ENCODE assay signal across 11 cellular contexts in the genomic region with DNA sequence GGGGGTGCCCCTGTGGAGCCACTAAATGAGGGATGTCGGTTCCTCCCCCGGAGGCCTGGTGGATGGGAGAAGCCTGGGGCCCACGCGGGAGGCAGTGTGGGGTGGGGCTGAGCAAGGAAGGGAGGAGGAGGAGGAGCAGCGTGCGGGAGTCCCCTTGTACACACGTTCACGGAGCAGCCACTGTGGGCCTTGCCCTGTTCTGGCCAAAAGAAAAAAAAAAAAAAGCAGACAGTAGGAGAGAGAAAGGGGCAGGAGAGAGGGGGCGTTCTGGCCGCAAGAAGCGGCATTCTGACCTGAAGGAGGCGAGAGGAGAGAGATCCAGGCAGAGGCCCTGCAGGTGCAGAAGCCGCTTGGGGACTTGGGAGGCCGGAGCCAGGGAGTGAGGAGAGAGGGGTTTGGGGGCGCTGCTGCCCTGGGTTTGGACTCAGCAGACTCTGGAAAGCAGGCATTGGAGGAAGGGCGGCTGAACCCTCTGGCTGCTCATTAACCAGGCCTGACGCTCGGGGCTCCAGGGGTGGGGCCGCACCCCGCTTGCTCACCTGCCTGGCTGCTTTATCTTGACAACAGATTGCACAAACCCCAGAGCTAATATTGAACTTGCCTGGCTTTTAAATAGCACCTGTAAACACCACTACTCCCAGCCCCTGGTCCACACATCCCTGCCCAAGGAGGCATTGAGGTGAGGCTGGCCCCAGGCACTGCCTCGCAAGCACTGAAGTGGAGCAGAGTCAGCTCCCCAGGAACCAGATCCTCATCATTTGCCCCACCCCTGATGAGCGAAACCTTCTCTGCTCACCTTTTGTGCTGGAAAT.
A peak's percentile ranks its signal among the peaks of the same experiment; 100 is the strongest.
DNase-seq lines count a peak whose midpoint lies in the region; ATAC-seq and TF ChIP-seq lines count a peak whose summit lies in the region.
"Had no signal": no experiment of that assay in that cellular context is flagged by ENCODE, and none has a peak within 500 bp of the region (broad histone marks: within the 10 kb centered on the region; RNA-seq: fewer than 3 reads in every experiment).

No MANE protein-coding gene starts in this region.

- H3K23ac ChIP-seq in H9 (ENCODE audit: insufficient read length, low read depth, low read length) = no peak overlapping the region

- no peaks in the 10 kb centered on the region for H4K20me1 ChIP-seq in H9 (ENCODE audit: control insufficient read depth, insufficient read depth, insufficient read length)

- no peaks in the 10 kb centered on the region for H3K36me3 ChIP-seq in liver (ENCODE audit: control insufficient read depth in 4 of 4, insufficient read depth in 3 of 4, low read depth in 1 of 4, low read length in 3 of 4)
- no peaks in the 10 kb centered on the region for H3K36me3 ChIP-seq in suprapubic skin

- H3K23me2 ChIP-seq in H9 (ENCODE audit: insufficient read length, low read depth, low read length, poor library complexity, severe bottlenecking) = no peaks in the 10 kb centered on the region

- H3K4me3 ChIP-seq in liver (ENCODE audit: low read depth in 1 of 3, low read length in 3 of 3) (peak overlapping the region in 1 of 3 donors; percentile 3), suprapubic skin (no peak overlapping the region)
- H3K4me3 ChIP-seq: psoas muscle had no signal

- TF ChIP-seq POLR2A in suprapubic skin (IDR thresholded peaks at IDR 0.05) = no peak

- H3K79me1 ChIP-seq in H9 (ENCODE audit: insufficient read depth, low read depth, low read length, poor library complexity, severe bottlenecking) = no peaks in the 10 kb centered on the region

- no peak overlapping the region for H2BK120ac ChIP-seq in H9 (ENCODE audit: low read depth, low read length, poor library complexity, severe bottlenecking)

- H3K27ac Mint-ChIP-seq in CD14-positive monocyte (no peak overlapping the region), H9 (peak overlapping the region in 1 of 3 experiments; percentile 7; a peak in 1 of 7 replicates)
- peak overlapping the region; percentile 44 for H3K27ac Mint-ChIP-seq in activated T-helper 1 cell treated with anti-CD3 and anti-CD28 coated beads, Interleukin-12 subunit alpha, Interleukin-12 subunit beta, Interleukin-2, Interleukin-4 antibody, amounts not matched to agents 30 ng/mL and 10 ng/mL and 1 ng/mL, durations not matched to agents 14 hours and 24 hours and 36 hours

- no peak overlapping the region for H3K4ac ChIP-seq in H9 (ENCODE audit: low read depth, low read length)

- no peak overlapping the region for H4K5ac ChIP-seq in H9 (ENCODE audit: insufficient read length, low read depth, low read length)

- no peak for TF ChIP-seq EP300 in suprapubic skin (IDR thresholded peaks at IDR 0.05)

- TF ChIP-seq CTCF in CD14-positive monocyte (IDR thresholded peaks at IDR 0.05) (no peak), H9 (conservative IDR thresholded peaks at IDR 0.05) (peak; percentile 28; the same call in 2 of the 3 replicates), liver (IDR thresholded peaks at IDR 0.05; ENCODE audit: low read depth, low read length, missing input control) (no peak), suprapubic skin (IDR thresholded peaks at IDR 0.05) (no peak)

- H3K14ac ChIP-seq in H9 (ENCODE audit: insufficient read depth, low read length) = no peak overlapping the region

- peak; percentile 71 to 79 for TF ChIP-seq RAD21 in liver (IDR thresholded peaks at IDR 0.05)

- H3T11ph ChIP-seq in H9 (ENCODE audit: low read length) = no peak overlapping the region

- H3K79me2 ChIP-seq in H9 (ENCODE audit: insufficient read depth, low read length) = no peaks in the 10 kb centered on the region

- ATAC-seq in GM21717 (IDR thresholded peaks at IDR 0.05; ENCODE audit: unreplicated experiment) (no peak), HG02571 (IDR thresholded peaks at IDR 0.05; ENCODE audit: unreplicated experiment) (no peak)
- ATAC-seq: psoas muscle had no signal

- H3K56ac ChIP-seq in H9 (ENCODE audit: insufficient read length, low read depth, low read length) = no peak overlapping the region

- peaks cover 2% of the 10 kb centered on the region for H3K4me1 Mint-ChIP-seq in CD14-positive monocyte
- H3K4me1 Mint-ChIP-seq in H9 = peaks cover 28 to 33% of the 10 kb centered on the region in 2 experiments
- no peaks in the 10 kb centered on the region for H3K4me1 Mint-ChIP-seq in activated T-helper 1 cell treated with anti-CD3 and anti-CD28 coated beads, Interleukin-12 subunit alpha, Interleukin-12 subunit beta, Interleukin-2, Interleukin-4 antibody, amounts not matched to agents 30 ng/mL and 10 ng/mL and 1 ng/mL, durations not matched to agents 14 hours and 24 hours and 36 hours (ENCODE audit: low read depth)

- CTCF ChIA-PET in HEK293T (lab: Yijun Ruan, JAX) = interaction anchor here (1.0 kb wide), 1 partner anchor 185 kb away, joined by 3 read pairs; no protein-coding TSS in a partner anchor

- POLR2A ChIA-PET in HEK293T (lab: Yijun Ruan, JAX) = no interaction called here

- H2BK12ac ChIP-seq in H9 (ENCODE audit: insufficient read length, low read depth, low read length) = no peak overlapping the region

- intact Hi-C loops in CD14-positive monocyte (cut with micrococcal nuclease) = loop anchor here in 1 of 2 donors (5.0 kb wide), 1 partner anchor 140 kb away; no protein-coding TSS in a partner anchor
- intact Hi-C loops in activated T-helper 1 cell treated with anti-CD3 and anti-CD28 coated beads, Interleukin-12 subunit alpha, Interleukin-12 subunit beta, Interleukin-2, Interleukin-4 antibody, amounts not matched to agents 30 ng/mL and 10 ng/mL and 1 ng/mL, durations not matched to agents 14 hours and 24 hours and 36 hours (cut with micrococcal nuclease) = no loop called here

- no peaks in the 10 kb centered on the region for H3K4me1 ChIP-seq in H9 (ENCODE audit: insufficient read depth, low read length)
- H3K4me1 ChIP-seq in liver (ENCODE audit: control insufficient read depth in 4 of 4, insufficient read depth in 4 of 4, low read length in 3 of 4) = peaks cover 9 to 25% (median 21%) of the 10 kb centered on the region in 4 donors
- peaks cover 26% of the 10 kb centered on the region for H3K4me1 ChIP-seq in suprapubic skin
- H3K4me1 ChIP-seq: psoas muscle had no signal

- no peak overlapping the region for H3K18ac ChIP-seq in H9 (ENCODE audit: insufficient read length, low read depth, low read length)

- no peaks in the 10 kb centered on the region for H3K9me3 ChIP-seq in H9 (ENCODE audit: control insufficient read depth, low read depth, low read length)
- H3K9me3 ChIP-seq in liver (ENCODE audit: control insufficient read depth in 4 of 4, low read length in 3 of 4) = no peaks in the 10 kb centered on the region
- H3K9me3 ChIP-seq in suprapubic skin = no peaks in the 10 kb centered on the region
- H3K9me3 ChIP-seq: psoas muscle had no signal

- no peak overlapping the region for H4K8ac ChIP-seq in H9 (replicated peaks; ENCODE audit: insufficient read length, low read depth, low read length)

- DNase-seq in CD14-positive monocyte (ENCODE audit: low spot score) (peak; percentile 28), H9 (no peak), HEK293T (ENCODE audit: extremely low spot score) (no peak), suprapubic skin (ENCODE audit: low spot score in 2 of 2) (no peak)
- no peak for DNase-seq in activated T-helper 1 cell treated with anti-CD3 and anti-CD28 coated beads, Interleukin-12 subunit alpha, Interleukin-12 subunit beta, Interleukin-2, Interleukin-4 antibody, amounts not matched to agents 30 ng/mL and 10 ng/mL and 1 ng/mL, durations not matched to agents 14 hours and 24 hours and 36 hours (ENCODE audit: low spot score)
- DNase-seq: activated CD4-positive, alpha-beta T cell treated with anti-CD3 and anti-CD28 coated beads for 1 hour; NCI-H446 had no signal

- peaks cover 8 to 22% (median 12%) of the 10 kb centered on the region in 3 donors for H3K27me3 Mint-ChIP-seq in CD14-positive monocyte (ENCODE audit: low read depth in 3 of 3)
- H3K27me3 Mint-ChIP-seq in H9 (ENCODE audit: low read depth) = peaks cover 5% of the 10 kb centered on the region; the same call in 1 of the 2 replicates
- peaks cover 3% of the 10 kb centered on the region for H3K27me3 Mint-ChIP-seq in activated T-helper 1 cell treated with anti-CD3 and anti-CD28 coated beads, Interleukin-12 subunit alpha, Interleukin-12 subunit beta, Interleukin-2, Interleukin-4 antibody, amounts not matched to agents 30 ng/mL and 10 ng/mL and 1 ng/mL, durations not matched to agents 14 hours and 24 hours and 36 hours (ENCODE audit: insufficient read depth)

- H3K9me3 Mint-ChIP-seq in CD14-positive monocyte (peaks cover 0 to 2% (median 0%) of the 10 kb centered on the region in 7 donors), H9 (peaks cover 0 to 7% of the 10 kb centered on the region in 2 experiments; a peak in 2 of 5 replicates)
- no peaks in the 10 kb centered on the region for H3K9me3 Mint-ChIP-seq in activated T-helper 1 cell treated with anti-CD3 and anti-CD28 coated beads, Interleukin-12 subunit alpha, Interleukin-12 subunit beta, Interleukin-2, Interleukin-4 antibody, amounts not matched to agents 30 ng/mL and 10 ng/mL and 1 ng/mL, durations not matched to agents 14 hours and 24 hours and 36 hours

- no CpG with 5 or more reads among the region's 22 CpGs for WGBS in H9 (ENCODE audit: extremely low coverage, insufficient read length, low lambda C conversion rate)
- WGBS in liver = 32% methylated on average over 22 of the region's 22 CpGs
- 46% methylated on average over 22 of the region's 22 CpGs for WGBS in suprapubic skin

- H3K4me3 Mint-ChIP-seq in CD14-positive monocyte = peak overlapping the region in 1 of 2 donors; percentile 55
- no peak overlapping the region for H3K4me3 Mint-ChIP-seq in H9
- no peak overlapping the region for H3K4me3 Mint-ChIP-seq in activated T-helper 1 cell treated with anti-CD3 and anti-CD28 coated beads, Interleukin-12 subunit alpha, Interleukin-12 subunit beta, Interleukin-2, Interleukin-4 antibody, amounts not matched to agents 30 ng/mL and 10 ng/mL and 1 ng/mL, durations not matched to agents 14 hours and 24 hours and 36 hours

- H2AFZ ChIP-seq in H9 (ENCODE audit: low read length) = no peak overlapping the region

- H3K27ac ChIP-seq in H9 (ENCODE audit: insufficient read length, low read depth, low read length) (no peak overlapping the region), liver (ENCODE audit: low read depth in 1 of 2, low read length in 2 of 2) (peak overlapping the region; percentile 51 to 53), suprapubic skin (no peak overlapping the region)
- H3K27ac ChIP-seq: psoas muscle had no signal

- H3K9ac ChIP-seq in H9 (ENCODE audit: extremely low read depth, insufficient read length, low read length) = no peak overlapping the region
- no peak overlapping the region for H3K9ac ChIP-seq in liver (ENCODE audit: low read depth in 1 of 2, low read length in 2 of 2)

- H2BK5ac ChIP-seq in H9 (ENCODE audit: insufficient read length, low read length) = no peak overlapping the region

- no peak overlapping the region for H3K4me2 ChIP-seq in H9 (ENCODE audit: insufficient read depth, insufficient read length, low read length)

- H3K27me3 ChIP-seq in H9 (ENCODE audit: insufficient read depth, low read length) = no peaks in the 10 kb centered on the region
- H3K27me3 ChIP-seq in liver (ENCODE audit: control insufficient read depth in 4 of 4, insufficient read depth in 4 of 4, low read length in 3 of 4) = no peaks in the 10 kb centered on the region
- no peaks in the 10 kb centered on the region for H3K27me3 ChIP-seq in suprapubic skin

- no peak overlapping the region for H4K91ac ChIP-seq in H9 (ENCODE audit: insufficient read length, low read depth, low read length)

- H3K36me3 Mint-ChIP-seq in CD14-positive monocyte (no peaks in the 10 kb centered on the region), H9 (ENCODE audit: insufficient read depth in 1 of 3, low read depth in 3 of 3) (no peaks in the 10 kb centered on the region)
- H3K36me3 Mint-ChIP-seq in activated T-helper 1 cell treated with anti-CD3 and anti-CD28 coated beads, Interleukin-12 subunit alpha, Interleukin-12 subunit beta, Interleukin-2, Interleukin-4 antibody, amounts not matched to agents 30 ng/mL and 10 ng/mL and 1 ng/mL, durations not matched to agents 14 hours and 24 hours and 36 hours (ENCODE audit: low read depth) = no peaks in the 10 kb centered on the region

- no peak overlapping the region for H2AK5ac ChIP-seq in H9 (ENCODE audit: insufficient read length, low read length)

- H2BK20ac ChIP-seq in H9 (ENCODE audit: low read depth, low read length, poor library complexity, severe bottlenecking) = no peak overlapping the region

- H2BK15ac ChIP-seq in H9 (ENCODE audit: low read depth, low read length) = no peak overlapping the region

Comparison
In these comparisons a context has a peak if more than half of its experiments do, and no peak if none do; other contexts are left out.
1. H3K27ac ChIP-seq: peak in liver (2 of 2); none in H9 (single experiment) and suprapubic skin (single experiment).